1 cellular context compared by ENCODE assay signal in genomic region chr17:19010729-19011505, GRCh38.
TF ChIP-seq lines count a peak whose summit lies in the region.

No MANE protein-coding gene starts in this region.

TF ChIP-seq in IMR-90, 13 proteins besides CTCF, POLR2A, EP300 and RAD21:
- TF ChIP-seq RCOR1 (IDR thresholded peaks at IDR 0.05; ENCODE audit: insufficient replicate concordance, low read length): peak; percentile 23
- TF ChIP-seq CHD1 (IDR thresholded peaks at IDR 0.05; ENCODE audit: low read depth, low read length): no peak
